ENCODE assay signal across 2 cellular contexts in the genomic region with DNA sequence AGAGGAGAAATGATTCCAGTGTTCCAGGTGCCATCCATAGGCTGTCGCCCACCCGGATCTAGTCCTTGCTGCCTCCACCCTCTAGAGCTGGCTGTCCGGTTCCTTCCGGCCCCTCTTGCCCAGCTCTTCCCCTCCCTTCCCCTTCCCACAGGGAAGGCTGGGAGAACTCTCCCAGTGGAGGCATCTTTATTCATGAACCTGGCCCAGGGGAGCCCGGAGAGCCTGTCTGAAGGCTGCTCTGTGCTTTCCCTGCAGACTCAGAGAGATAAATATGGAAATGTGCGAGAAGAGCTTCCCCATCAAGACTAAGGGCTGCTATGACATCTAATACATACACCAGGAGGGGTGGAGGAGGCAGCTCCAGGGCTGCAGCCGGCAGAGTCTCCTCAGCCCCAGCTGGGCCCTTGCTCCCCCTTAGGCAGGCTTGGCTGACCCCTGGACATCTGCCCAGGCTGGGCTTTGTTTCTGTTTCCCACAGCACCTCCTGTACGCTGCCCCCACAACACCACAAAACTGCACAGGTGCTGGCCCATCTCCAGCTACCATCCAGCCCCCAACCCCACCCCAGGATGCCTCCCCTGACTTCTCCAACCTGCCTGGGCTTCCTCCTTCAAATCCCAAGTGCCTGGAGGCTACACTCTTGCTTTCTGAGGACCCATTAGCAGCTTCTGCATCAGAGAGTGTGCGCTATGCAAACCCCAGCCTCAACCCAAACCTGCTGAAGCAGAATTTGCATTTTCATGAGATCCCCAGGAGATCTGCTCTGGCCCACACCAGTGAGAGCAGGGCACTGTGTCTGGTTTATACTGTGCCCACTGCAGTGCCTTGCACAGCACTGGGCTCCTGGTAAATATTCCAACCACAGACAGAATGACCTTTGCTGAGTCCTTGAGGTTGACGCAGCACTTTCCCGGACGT.
TF ChIP-seq lines count a peak whose summit lies in the region.

No MANE protein-coding gene starts in this region.

TF ChIP-seq in SK-N-SH, 30 proteins besides CTCF, POLR2A, EP300 and RAD21 (continued from another document):
- TF ChIP-seq, protein P1, sequence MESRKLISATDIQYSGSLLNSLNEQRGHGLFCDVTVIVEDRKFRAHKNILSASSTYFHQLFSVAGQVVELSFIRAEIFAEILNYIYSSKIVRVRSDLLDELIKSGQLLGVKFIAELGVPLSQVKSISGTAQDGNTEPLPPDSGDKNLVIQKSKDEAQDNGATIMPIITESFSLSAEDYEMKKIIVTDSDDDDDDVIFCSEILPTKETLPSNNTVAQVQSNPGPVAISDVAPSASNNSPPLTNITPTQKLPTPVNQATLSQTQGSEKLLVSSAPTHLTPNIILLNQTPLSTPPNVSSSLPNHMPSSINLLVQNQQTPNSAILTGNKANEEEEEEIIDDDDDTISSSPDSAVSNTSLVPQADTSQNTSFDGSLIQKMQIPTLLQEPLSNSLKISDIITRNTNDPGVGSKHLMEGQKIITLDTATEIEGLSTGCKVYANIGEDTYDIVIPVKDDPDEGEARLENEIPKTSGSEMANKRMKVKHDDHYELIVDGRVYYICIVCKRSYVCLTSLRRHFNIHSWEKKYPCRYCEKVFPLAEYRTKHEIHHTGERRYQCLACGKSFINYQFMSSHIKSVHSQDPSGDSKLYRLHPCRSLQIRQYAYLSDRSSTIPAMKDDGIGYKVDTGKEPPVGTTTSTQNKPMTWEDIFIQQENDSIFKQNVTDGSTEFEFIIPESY (IDR thresholded peaks at IDR 0.05; ENCODE audit: borderline replicate concordance, low read depth) = no peak
- no peak for TF ChIP-seq RCOR1 (IDR thresholded peaks at IDR 0.05; ENCODE audit: low read length)
- TF ChIP-seq, protein P2, sequence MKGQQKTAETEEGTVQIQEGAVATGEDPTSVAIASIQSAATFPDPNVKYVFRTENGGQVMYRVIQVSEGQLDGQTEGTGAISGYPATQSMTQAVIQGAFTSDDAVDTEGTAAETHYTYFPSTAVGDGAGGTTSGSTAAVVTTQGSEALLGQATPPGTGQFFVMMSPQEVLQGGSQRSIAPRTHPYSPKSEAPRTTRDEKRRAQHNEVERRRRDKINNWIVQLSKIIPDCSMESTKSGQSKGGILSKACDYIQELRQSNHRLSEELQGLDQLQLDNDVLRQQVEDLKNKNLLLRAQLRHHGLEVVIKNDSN (IDR thresholded peaks at IDR 0.05; ENCODE audit: borderline replicate concordance, low read depth) = no peak
- TF ChIP-seq YY1 (IDR thresholded peaks at IDR 0.05; ENCODE audit: low read depth) = no peak
- no peak for TF ChIP-seq EZH2phosphoT487 (IDR thresholded peaks at IDR 0.05; ENCODE audit: borderline replicate concordance, low read depth)

TF ChIP-seq in SK-N-SH treated with all-trans-retinoic acid at 6 μM for 48 hours, 23 proteins besides CTCF, POLR2A, EP300 and RAD21 (continued from another document):
- TF ChIP-seq, protein P3, sequence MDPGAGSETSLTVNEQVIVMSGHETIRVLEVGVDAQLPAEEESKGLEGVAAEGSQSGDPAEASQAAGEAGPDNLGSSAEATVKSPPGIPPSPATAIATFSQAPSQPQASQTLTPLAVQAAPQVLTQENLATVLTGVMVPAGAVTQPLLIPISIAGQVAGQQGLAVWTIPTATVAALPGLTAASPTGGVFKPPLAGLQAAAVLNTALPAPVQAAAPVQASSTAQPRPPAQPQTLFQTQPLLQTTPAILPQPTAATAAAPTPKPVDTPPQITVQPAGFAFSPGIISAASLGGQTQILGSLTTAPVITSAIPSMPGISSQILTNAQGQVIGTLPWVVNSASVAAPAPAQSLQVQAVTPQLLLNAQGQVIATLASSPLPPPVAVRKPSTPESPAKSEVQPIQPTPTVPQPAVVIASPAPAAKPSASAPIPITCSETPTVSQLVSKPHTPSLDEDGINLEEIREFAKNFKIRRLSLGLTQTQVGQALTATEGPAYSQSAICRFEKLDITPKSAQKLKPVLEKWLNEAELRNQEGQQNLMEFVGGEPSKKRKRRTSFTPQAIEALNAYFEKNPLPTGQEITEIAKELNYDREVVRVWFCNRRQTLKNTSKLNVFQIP (CRISPR knock-in tag; IDR thresholded peaks at IDR 0.05; ENCODE audit: borderline replicate concordance, low read depth) = no peak
- TF ChIP-seq, protein P4, sequence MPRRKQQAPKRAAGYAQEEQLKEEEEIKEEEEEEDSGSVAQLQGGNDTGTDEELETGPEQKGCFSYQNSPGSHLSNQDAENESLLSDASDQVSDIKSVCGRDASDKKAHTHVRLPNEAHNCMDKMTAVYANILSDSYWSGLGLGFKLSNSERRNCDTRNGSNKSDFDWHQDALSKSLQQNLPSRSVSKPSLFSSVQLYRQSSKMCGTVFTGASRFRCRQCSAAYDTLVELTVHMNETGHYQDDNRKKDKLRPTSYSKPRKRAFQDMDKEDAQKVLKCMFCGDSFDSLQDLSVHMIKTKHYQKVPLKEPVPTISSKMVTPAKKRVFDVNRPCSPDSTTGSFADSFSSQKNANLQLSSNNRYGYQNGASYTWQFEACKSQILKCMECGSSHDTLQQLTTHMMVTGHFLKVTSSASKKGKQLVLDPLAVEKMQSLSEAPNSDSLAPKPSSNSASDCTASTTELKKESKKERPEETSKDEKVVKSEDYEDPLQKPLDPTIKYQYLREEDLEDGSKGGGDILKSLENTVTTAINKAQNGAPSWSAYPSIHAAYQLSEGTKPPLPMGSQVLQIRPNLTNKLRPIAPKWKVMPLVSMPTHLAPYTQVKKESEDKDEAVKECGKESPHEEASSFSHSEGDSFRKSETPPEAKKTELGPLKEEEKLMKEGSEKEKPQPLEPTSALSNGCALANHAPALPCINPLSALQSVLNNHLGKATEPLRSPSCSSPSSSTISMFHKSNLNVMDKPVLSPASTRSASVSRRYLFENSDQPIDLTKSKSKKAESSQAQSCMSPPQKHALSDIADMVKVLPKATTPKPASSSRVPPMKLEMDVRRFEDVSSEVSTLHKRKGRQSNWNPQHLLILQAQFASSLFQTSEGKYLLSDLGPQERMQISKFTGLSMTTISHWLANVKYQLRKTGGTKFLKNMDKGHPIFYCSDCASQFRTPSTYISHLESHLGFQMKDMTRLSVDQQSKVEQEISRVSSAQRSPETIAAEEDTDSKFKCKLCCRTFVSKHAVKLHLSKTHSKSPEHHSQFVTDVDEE (CRISPR knock-in tag; IDR thresholded peaks at IDR 0.05) = no peak
- TF ChIP-seq ZFP3 (CRISPR knock-in tag; IDR thresholded peaks at IDR 0.05) (no peak), ISL1 (CRISPR knock-in tag; IDR thresholded peaks at IDR 0.05) (no peak), GLIS3 (CRISPR knock-in tag; IDR thresholded peaks at IDR 0.05) (no peak), ZNF565 (CRISPR knock-in tag; conservative IDR thresholded peaks at IDR 0.05; ENCODE audit: low read depth) (no peak), TOX (CRISPR knock-in tag; IDR thresholded peaks at IDR 0.05; ENCODE audit: borderline replicate concordance) (no peak), ZFP30 (CRISPR knock-in tag; IDR thresholded peaks at IDR 0.05) (no peak), PPARA (CRISPR knock-in tag; IDR thresholded peaks at IDR 0.05; ENCODE audit: borderline replicate concordance) (no peak), ARNTL (CRISPR knock-in tag; IDR thresholded peaks at IDR 0.05; ENCODE audit: borderline replicate concordance, low read depth) (no peak)
- TF ChIP-seq, protein P5, sequence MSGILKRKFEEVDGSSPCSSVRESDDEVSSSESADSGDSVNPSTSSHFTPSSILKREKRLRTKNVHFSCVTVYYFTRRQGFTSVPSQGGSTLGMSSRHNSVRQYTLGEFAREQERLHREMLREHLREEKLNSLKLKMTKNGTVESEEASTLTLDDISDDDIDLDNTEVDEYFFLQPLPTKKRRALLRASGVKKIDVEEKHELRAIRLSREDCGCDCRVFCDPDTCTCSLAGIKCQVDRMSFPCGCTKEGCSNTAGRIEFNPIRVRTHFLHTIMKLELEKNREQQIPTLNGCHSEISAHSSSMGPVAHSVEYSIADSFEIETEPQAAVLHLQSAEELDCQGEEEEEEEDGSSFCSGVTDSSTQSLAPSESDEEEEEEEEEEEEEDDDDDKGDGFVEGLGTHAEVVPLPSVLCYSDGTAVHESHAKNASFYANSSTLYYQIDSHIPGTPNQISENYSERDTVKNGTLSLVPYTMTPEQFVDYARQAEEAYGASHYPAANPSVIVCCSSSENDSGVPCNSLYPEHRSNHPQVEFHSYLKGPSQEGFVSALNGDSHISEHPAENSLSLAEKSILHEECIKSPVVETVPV (CRISPR knock-in tag; IDR thresholded peaks at IDR 0.05) = no peak
